Comparison of ENCODE assay signal across 8 cellular contexts in genomic region chr19:38683393-38684077, GRCh38. TPM values are rescaled to one million over a fixed set of nuclear protein-coding genes. Genes with fewer than 3 reads are reported as not detected.
DNase-seq lines count a peak whose midpoint lies in the region; ATAC-seq lines count a peak whose summit lies in the region.

No MANE protein-coding gene starts in this region.

- H3K27ac Mint-ChIP-seq in activated naive CD4-positive, alpha-beta T cell treated with anti-CD3 and anti-CD28 coated beads, Interleukin-2, amount 10 ng/mL, durations not matched to agents 7 days and 5 days: peak overlapping the region; percentile 73

- intact Hi-C loops in Right ventricle myocardium inferior (cut with DNase I) (no loop called here), cardiac septum (cut with DNase I) (no loop called here), Right ventricle myocardium superior (cut with DNase I) (no loop called here), posterior vena cava (cut with DNase I) (no loop called here)

- DNase-seq in Right ventricle myocardium inferior (ENCODE audit: missing footprints) (peak; percentile 77), cardiac septum (ENCODE audit: low spot score) (no peak), RPMI8226 (peak; percentile 85), Right ventricle myocardium superior (peak; percentile 70), posterior vena cava (ENCODE audit: low spot score) (peak; percentile 90), AML-193 (lab: John Stamatoyannopoulos, UW) (no peak)
- DNase-seq in activated naive CD4-positive, alpha-beta T cell treated with anti-CD3 and anti-CD28 coated beads, Interleukin-2, amount 10 ng/mL, durations not matched to agents 7 days and 5 days: peak; percentile 52

- peaks cover 3% of the 10 kb centered on the region for H3K9me3 Mint-ChIP-seq in activated naive CD4-positive, alpha-beta T cell treated with anti-CD3 and anti-CD28 coated beads, Interleukin-2, amount 10 ng/mL, durations not matched to agents 7 days and 5 days

- H3K36me3 Mint-ChIP-seq in activated naive CD4-positive, alpha-beta T cell treated with anti-CD3 and anti-CD28 coated beads, Interleukin-2, amount 10 ng/mL, durations not matched to agents 7 days and 5 days: peaks cover 45% of the 10 kb centered on the region

- ATAC-seq in Right ventricle myocardium inferior: peak; percentile 58
- peak; percentile 67 for ATAC-seq in Right ventricle myocardium superior (ENCODE audit: poor library complexity)
- ATAC-seq in HG03159 (IDR thresholded peaks at IDR 0.05; ENCODE audit: unreplicated experiment): no peak

- peaks cover 95% of the 10 kb centered on the region for H3K4me1 Mint-ChIP-seq in activated naive CD4-positive, alpha-beta T cell treated with anti-CD3 and anti-CD28 coated beads, Interleukin-2, amount 10 ng/mL, durations not matched to agents 7 days and 5 days

- H3K27me3 Mint-ChIP-seq in activated naive CD4-positive, alpha-beta T cell treated with anti-CD3 and anti-CD28 coated beads, Interleukin-2, amount 10 ng/mL, durations not matched to agents 7 days and 5 days: no peaks in the 10 kb centered on the region

- CTCF ChIA-PET in activated naive CD4-positive, alpha-beta T cell treated with anti-CD3 and anti-CD28 coated beads, Interleukin-2, amount 10 ng/mL, durations not matched to agents 7 days and 5 days (lab: Charles Lee): no interaction called here

- H3K4me3 Mint-ChIP-seq in activated naive CD4-positive, alpha-beta T cell treated with anti-CD3 and anti-CD28 coated beads, Interleukin-2, amount 10 ng/mL, durations not matched to agents 7 days and 5 days: no peak overlapping the region

RNA-seq across cellular contexts. Expression of gene ACTN4, which starts 36.1 kb away (rescaled TPM):
- total RNA-seq in Right ventricle myocardium inferior (145 TPM), cardiac septum (190 TPM), Right ventricle myocardium superior (125 TPM), posterior vena cava (100 to 1,000 TPM; 661 to 878 TPM)

Comparison
In these comparisons a context has a peak if more than half of its experiments do, and no peak if none do; other contexts are left out.
1. DNase-seq: peak in Right ventricle myocardium inferior (single experiment), RPMI8226 (single experiment), activated naive CD4-positive, alpha-beta T cell treated with anti-CD3 and anti-CD28 coated beads, Interleukin-2, amount 10 ng/mL, durations not matched to agents 7 days and 5 days (single experiment), Right ventricle myocardium superior (single experiment) and posterior vena cava (single experiment); none in cardiac septum (single experiment) and AML-193 (0 of 2).